11 cellular contexts compared by ENCODE assay signal in genomic region chr5:139492700-139493192, GRCh38. TPM values are rescaled to one million over a fixed set of nuclear protein-coding genes. Genes with fewer than 3 reads are reported as not detected.
A peak's percentile ranks its signal among the peaks of the same experiment; 100 is the strongest.
DNase-seq lines count a peak whose midpoint lies in the region; ATAC-seq lines count a peak whose summit lies in the region.
"Had no signal": no experiment of that assay in that cellular context is flagged by ENCODE, and none has a peak within 500 bp of the region (broad histone marks: within the 10 kb centered on the region; RNA-seq: fewer than 3 reads in every experiment).

No MANE protein-coding gene starts in this region.

- intact Hi-C loops in sciatic nerve (cut with DNase I): no loop called here

- DNase-seq in DMS 273 (lab: John Stamatoyannopoulos, UW; ENCODE audit: unreplicated experiment): peak; percentile 31
- no peak for DNase-seq in DMS 273 treated with DMSO at 0.1 percent for 48 hours (lab: John Stamatoyannopoulos, UW)
- DNase-seq in OCI-M1 (lab: John Stamatoyannopoulos, UW): peak; percentile 43
- DNase-seq in fibroblast of peridontal ligament (ENCODE audit: extremely low read depth): peak; percentile 67
- no peak for DNase-seq in sciatic nerve (ENCODE audit: low spot score)
- DNase-seq in DMS79 (lab: John Stamatoyannopoulos, UW): no peak
- DNase-seq: glutamatergic neuron, NCI-H2227 treated with DMSO at 0.1 percent for 48 hours had no signal

- ATAC-seq in sciatic nerve (peak; percentile 70), GM19397 (IDR thresholded peaks at IDR 0.05; ENCODE audit: unreplicated experiment) (no peak), HG03108 (IDR thresholded peaks at IDR 0.05; ENCODE audit: unreplicated experiment) (no peak)
- ATAC-seq: GM23338 had no signal

RNA-seq across cellular contexts. Expression of gene STING1, which starts 10.2 kb away (rescaled TPM):
- 94.5 TPM for total RNA-seq in sciatic nerve
- total RNA-seq: GM23338 had no signal

RNA-seq across cellular contexts. Expression of gene SMIM33, which starts 21.9 kb away (rescaled TPM):
- total RNA-seq in sciatic nerve: not detected
- total RNA-seq: GM23338 had no signal

RNA-seq across cellular contexts. Expression of gene ECSCR, which starts 30.2 kb away (rescaled TPM):
- 32.3 TPM for total RNA-seq in sciatic nerve

RNA-seq across cellular contexts. Expression of gene DNAJC18, which starts 53.4 kb away (rescaled TPM):
- 29.6 TPM for total RNA-seq in sciatic nerve

Comparison
In these comparisons a context has a peak if more than half of its experiments do, and no peak if none do; other contexts are left out.
1. DNase-seq: peak in DMS 273 (single experiment), OCI-M1 (single experiment) and fibroblast of peridontal ligament (single experiment); none in DMS 273 treated with DMSO at 0.1 percent for 48 hours (single experiment), sciatic nerve (single experiment) and DMS79 (single experiment).